Comparison of ENCODE assay signal across 8 cellular contexts in the genomic region with DNA sequence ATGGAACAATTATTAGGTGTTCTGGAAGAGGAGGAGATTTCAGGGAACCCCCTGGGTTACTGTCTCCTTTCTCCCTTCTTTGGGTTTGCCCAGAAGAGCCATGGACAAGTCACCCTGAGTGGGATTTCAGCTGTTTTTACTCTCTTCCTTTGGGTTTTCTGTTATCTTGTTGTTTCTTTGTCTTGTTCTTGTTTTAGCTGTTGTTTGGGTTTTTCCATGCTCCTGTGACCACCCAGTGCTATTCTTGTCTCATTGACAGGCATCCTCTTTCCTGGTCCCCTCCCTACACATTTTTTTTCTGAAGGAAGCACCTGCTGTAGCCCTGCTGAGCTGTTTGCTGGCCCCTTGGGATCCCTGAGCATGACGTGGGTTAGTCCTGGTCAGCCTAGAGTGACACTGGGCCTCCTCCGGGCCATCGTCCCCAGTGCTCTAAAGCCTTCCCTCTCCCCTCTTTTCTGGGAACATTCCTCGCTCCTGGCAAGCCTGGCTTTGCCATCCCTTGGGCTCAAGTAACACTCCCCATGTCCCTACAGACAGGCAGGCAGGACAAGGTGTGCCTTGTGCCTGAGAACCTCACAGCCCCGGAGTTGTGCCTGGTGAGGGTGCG. TPM values are rescaled to one million over a fixed set of nuclear protein-coding genes. Genes with fewer than 3 reads are reported as not detected.
DNase-seq lines count a peak whose midpoint lies in the region; ATAC-seq and TF ChIP-seq lines count a peak whose summit lies in the region.
"Had no signal": no experiment of that assay in that cellular context is flagged by ENCODE, and none has a peak within 500 bp of the region (broad histone marks: within the 10 kb centered on the region; RNA-seq: fewer than 3 reads in every experiment).

No MANE protein-coding gene starts in this region.

- H3K27ac ChIP-seq in psoas muscle (peak overlapping the region; percentile 58), PC-3 (ENCODE audit: low read length) (no peak overlapping the region)
- H3K27ac ChIP-seq: SK-N-MC had no signal

- H4K20me1 ChIP-seq in PC-3 (ENCODE audit: low read length), result no peaks in the 10 kb centered on the region

- no TSS peak for BruUV-seq in PC-3 (replicated peaks; lab: Mats Ljungman, UMichigan)

- no peaks in the 10 kb centered on the region for H3K79me2 ChIP-seq in PC-3 (ENCODE audit: low read length)

- H2AFZ ChIP-seq in PC-3 (ENCODE audit: low read length), result no peak overlapping the region

- TF ChIP-seq CTCF in psoas muscle (IDR thresholded peaks at IDR 0.05) (no peak), PC-3 (conservative IDR thresholded peaks at IDR 0.05; ENCODE audit: low read depth, low read length) (no peak)

- peaks cover 0 to 5% (median 0%) of the 10 kb centered on the region in 3 donors for H3K27me3 ChIP-seq in psoas muscle (ENCODE audit: insufficient read depth in 3 of 3, low read length in 2 of 3)
- no peaks in the 10 kb centered on the region for H3K27me3 ChIP-seq in PC-3 (ENCODE audit: low read length)

- intact Hi-C loops in activated T-helper 1 cell treated with anti-CD3 and anti-CD28 coated beads, Interleukin-12 subunit alpha, Interleukin-12 subunit beta, Interleukin-2, Interleukin-4 antibody, amounts not matched to agents 30 ng/mL and 10 ng/mL and 1 ng/mL, durations not matched to agents 14 hours and 24 hours and 36 hours (cut with micrococcal nuclease), result no loop called here
- intact Hi-C loops in psoas muscle (cut with DNase I), result no loop called here
- intact Hi-C loops in PC-3 (cut with micrococcal nuclease), result no loop called here

- H3K36me3 ChIP-seq in psoas muscle (ENCODE audit: insufficient read depth in 1 of 2, low read depth in 1 of 2), result no peaks in the 10 kb centered on the region
- no peaks in the 10 kb centered on the region for H3K36me3 ChIP-seq in PC-3 (ENCODE audit: low read depth, low read length)

- H3K27ac Mint-ChIP-seq in activated T-helper 1 cell treated with anti-CD3 and anti-CD28 coated beads, Interleukin-12 subunit alpha, Interleukin-12 subunit beta, Interleukin-2, Interleukin-4 antibody, amounts not matched to agents 30 ng/mL and 10 ng/mL and 1 ng/mL, durations not matched to agents 14 hours and 24 hours and 36 hours, result peak overlapping the region; percentile 55

- no peak overlapping the region for H3K4me3 Mint-ChIP-seq in activated T-helper 1 cell treated with anti-CD3 and anti-CD28 coated beads, Interleukin-12 subunit alpha, Interleukin-12 subunit beta, Interleukin-2, Interleukin-4 antibody, amounts not matched to agents 30 ng/mL and 10 ng/mL and 1 ng/mL, durations not matched to agents 14 hours and 24 hours and 36 hours

- 41 to 49% (median 45%) methylated on average over 6 of the region's 6 CpGs for WGBS in psoas muscle, 3 donors

- H3K9ac ChIP-seq in PC-3 (ENCODE audit: low read length), result no peak overlapping the region

- no peaks in the 10 kb centered on the region for H3K9me3 ChIP-seq in psoas muscle
- no peaks in the 10 kb centered on the region for H3K9me3 ChIP-seq in PC-3 (ENCODE audit: low read length)

- no peaks in the 10 kb centered on the region for H3F3A ChIP-seq in PC-3 (ENCODE audit: low read length, unreplicated experiment)

- H3K9me2 ChIP-seq in PC-3 (replicated peaks; ENCODE audit: low read length), result no peaks in the 10 kb centered on the region

- DNase-seq in activated T-helper 1 cell treated with anti-CD3 and anti-CD28 coated beads, Interleukin-12 subunit alpha, Interleukin-12 subunit beta, Interleukin-2, Interleukin-4 antibody, amounts not matched to agents 30 ng/mL and 10 ng/mL and 1 ng/mL, durations not matched to agents 14 hours and 24 hours and 36 hours (ENCODE audit: low spot score), result no peak
- DNase-seq in psoas muscle (no peak), medulla oblongata (ENCODE audit: extremely low spot score) (no peak), PC-3 (no peak), NCI-H446 treated with DMSO at 0.1 percent for 48 hours (lab: John Stamatoyannopoulos, UW) (no peak)

- no peaks in the 10 kb centered on the region for H3K9me3 Mint-ChIP-seq in activated T-helper 1 cell treated with anti-CD3 and anti-CD28 coated beads, Interleukin-12 subunit alpha, Interleukin-12 subunit beta, Interleukin-2, Interleukin-4 antibody, amounts not matched to agents 30 ng/mL and 10 ng/mL and 1 ng/mL, durations not matched to agents 14 hours and 24 hours and 36 hours

- H3K4me2 ChIP-seq in PC-3 (ENCODE audit: low read length), result no peak overlapping the region

- peak overlapping the region; percentile 22 for H3K4me3 ChIP-seq in psoas muscle
- H3K4me3 ChIP-seq in PC-3 (ENCODE audit: low read length), result no peak overlapping the region
- H3K4me3 ChIP-seq: SK-N-MC had no signal

- ATAC-seq in GM19372 (IDR thresholded peaks at IDR 0.05; ENCODE audit: low read depth, unreplicated experiment), result peak; percentile 52
- ATAC-seq in HG02870 (IDR thresholded peaks at IDR 0.05; ENCODE audit: unreplicated experiment), result peak; percentile 45
- ATAC-seq in psoas muscle, result peak in 3 of 4 donors; percentile 53 to 67 (median 58)
- ATAC-seq in PC-3, result no peak

- H3K27me3 Mint-ChIP-seq in activated T-helper 1 cell treated with anti-CD3 and anti-CD28 coated beads, Interleukin-12 subunit alpha, Interleukin-12 subunit beta, Interleukin-2, Interleukin-4 antibody, amounts not matched to agents 30 ng/mL and 10 ng/mL and 1 ng/mL, durations not matched to agents 14 hours and 24 hours and 36 hours (ENCODE audit: insufficient read depth), result peaks cover 8% of the 10 kb centered on the region

- peaks cover 2% of the 10 kb centered on the region for H3K36me3 Mint-ChIP-seq in activated T-helper 1 cell treated with anti-CD3 and anti-CD28 coated beads, Interleukin-12 subunit alpha, Interleukin-12 subunit beta, Interleukin-2, Interleukin-4 antibody, amounts not matched to agents 30 ng/mL and 10 ng/mL and 1 ng/mL, durations not matched to agents 14 hours and 24 hours and 36 hours (ENCODE audit: low read depth)

- POLR2A ChIA-PET in PC-3 (lab: Charles Lee; ENCODE audit: unreplicated experiment), result no interaction called here

- CTCF ChIA-PET in PC-3 (lab: Charles Lee), result no interaction called here

- peaks cover 29% of the 10 kb centered on the region for H3K4me1 Mint-ChIP-seq in activated T-helper 1 cell treated with anti-CD3 and anti-CD28 coated beads, Interleukin-12 subunit alpha, Interleukin-12 subunit beta, Interleukin-2, Interleukin-4 antibody, amounts not matched to agents 30 ng/mL and 10 ng/mL and 1 ng/mL, durations not matched to agents 14 hours and 24 hours and 36 hours (ENCODE audit: low read depth)

- H3K4me1 ChIP-seq in psoas muscle, result no peaks in the 10 kb centered on the region
- H3K4me1 ChIP-seq in PC-3 (ENCODE audit: insufficient read depth, low read length), result no peaks in the 10 kb centered on the region

RNA-seq across cellular contexts. Expression of a gene that starts 3.5 kb away (rescaled TPM):
- 0.18 and 0.20 TPM in 2 replicates for total RNA-seq in activated T-helper 1 cell treated with anti-CD3 and anti-CD28 coated beads, Interleukin-12 subunit alpha, Interleukin-12 subunit beta, Interleukin-2, Interleukin-4 antibody, amounts not matched to agents 30 ng/mL and 10 ng/mL and 1 ng/mL, durations not matched to agents 14 hours and 24 hours and 36 hours
- not detected for total RNA-seq in psoas muscle
- polyA plus RNA-seq in psoas muscle, result under 1 TPM in 1 of 3 donors, not detected in 2; 0.01 TPM
- total RNA-seq in PC-3 (2014; rRNA removed), result not detected in 2 replicates
